In genomic region chr11:119793335-119793984, GRCh38 we compare ENCODE assay signal across 24 cellular contexts.
DNase-seq lines count a peak whose midpoint lies in the region; ATAC-seq, FAIRE-seq and TF ChIP-seq lines count a peak whose summit lies in the region.
"Had no signal": no experiment of that assay in that cellular context is flagged by ENCODE, and none has a peak within 500 bp of the region (broad histone marks: within the 10 kb centered on the region; RNA-seq: fewer than 3 reads in every experiment).

No MANE protein-coding gene starts in this region.

- in situ Hi-C loops in K562 (cut with MboI) (no loop called here), G401 (cut with HindIII; ENCODE audit: low sequenced_read_pairs) (no loop called here)

- 0 out of 3 replicates have a peak, but pooled peaks have one; percentile 40 for ATAC-seq in K562
- ATAC-seq: activated CD8-positive, alpha-beta T cell treated with anti-CD3 and anti-CD28 coated beads for 36 hours; GM12878; right cardiac atrium had no signal

- 0% methylated on average over 9 of the region's 10 CpGs for WGBS in K562 (ENCODE audit: insufficient coverage, low coverage, missing lambda C conversion rate)

- no TSS peak for BruUV-seq in K562 (replicated peaks; lab: Mats Ljungman, UMichigan)

- TF ChIP-seq POLR2A in K562 (conservative IDR thresholded peaks at IDR 0.05) (no peak), breast epithelium (IDR thresholded peaks at IDR 0.05) (no peak)

- peaks cover 0 to 5% of the 10 kb centered on the region in 2 experiments; a peak in 1 of 5 replicates for H3K4me1 ChIP-seq in K562 (replicated peaks in 1 of 2; ENCODE audit: control insufficient read depth in 2 of 2, insufficient read depth in 2 of 2, low read length in 2 of 2)
- H3K4me1 ChIP-seq in breast epithelium: no peaks in the 10 kb centered on the region
- H3K4me1 ChIP-seq: parathyroid adenoma had no signal

- H3K9ac ChIP-seq in K562 (ENCODE audit: insufficient read depth in 1 of 2, low read depth in 2 of 2, low read length in 2 of 2): no peak overlapping the region
- H3K9ac ChIP-seq: parathyroid adenoma had no signal

- FAIRE-seq in K562 (lab: Jason Lieb, UNC): no peak
- FAIRE-seq: frontal cortex, GM12878, islet of Langerhans had no signal

- no peak for TF ChIP-seq CTCF in K562 (IDR thresholded peaks at IDR 0.05 in 2 of 3, conservative IDR thresholded peaks at IDR 0.05 in 1 of 3; ENCODE audit: insufficient read depth in 2 of 3, low read depth in 1 of 3, low read length in 3 of 3)
- TF ChIP-seq CTCF in breast epithelium (IDR thresholded peaks at IDR 0.05): no peak

- H4K20me1 ChIP-seq in K562 (replicated peaks; ENCODE audit: control insufficient read depth, insufficient read depth, low read length): peaks cover 9% of the 10 kb centered on the region; the same call in 1 of the 2 replicates

- H2AFZ ChIP-seq in K562 (ENCODE audit: low read depth, low read length): no peak overlapping the region
- H2AFZ ChIP-seq: hepatocyte, parathyroid adenoma had no signal

- H3K4me3 ChIP-seq in K562 (no peak overlapping the region), breast epithelium (no peak overlapping the region)
- H3K4me3 ChIP-seq: GM12878, hepatocyte had no signal

- H3K27ac ChIP-seq in K562 (ENCODE audit: extremely low read depth, low read depth, low read length) (no peak overlapping the region), breast epithelium (no peak overlapping the region)
- H3K27ac ChIP-seq: 22Rv1, hepatocyte, parathyroid adenoma had no signal

- H3K27me3 ChIP-seq in K562 (ENCODE audit: control insufficient read depth in 2 of 2, insufficient read depth in 2 of 2, low read length in 2 of 2) (peaks cover 5 to 65% of the 10 kb centered on the region in 2 experiments; a peak in 4 of 5 replicates), breast epithelium (no peaks in the 10 kb centered on the region)
- H3K27me3 ChIP-seq: hepatocyte had no signal

- CTCF ChIA-PET in K562 (lab: Yijun Ruan, JAX; ENCODE audit: low intra/inter-chr PET ratio): no interaction called here

- peak; percentile 19 for DNase-seq in NCI-H82 (lab: John Stamatoyannopoulos, UW)
- no peak for DNase-seq in NCI-H82 treated with DMSO at 0.1 percent for 48 hours (lab: John Stamatoyannopoulos, UW; ENCODE audit: unreplicated experiment)
- no peak for DNase-seq in K562 (ENCODE audit: extremely low read depth in 1 of 4, low spot score in 3 of 4)
- DNase-seq in iris pigment epithelial cell (ENCODE audit: low read depth): peak; percentile 10
- DNase-seq in NCI-H345 (lab: John Stamatoyannopoulos, UW): no peak
- DNase-seq in stimulated activated naive CD4-positive, alpha-beta T cell treated with Interleukin-2 at 50 U/mL for 16 hours (lab: John Stamatoyannopoulos, UW): no peak
- DNase-seq in breast epithelium (ENCODE audit: low spot score in 2 of 2): no peak
- DNase-seq in G401 (ENCODE audit: low spot score): no peak
- DNase-seq: activated CD4-positive, CD25-positive, alpha-beta regulatory T cell treated with anti-CD3 and anti-CD28 coated beads, Interleukin-2, amount 50 U/mL, for 72 hours; activated CD8-positive, alpha-beta T cell treated with anti-CD3 and anti-CD28 coated beads for 36 hours; activated effector memory CD4-positive, alpha-beta T cell treated with Interleukin-2 at 50 U/mL for 16 hours; activated naive CD8-positive, alpha-beta T cell treated with anti-CD3 and anti-CD28 coated beads for 36 hours; activated T-cell treated with anti-CD3 and anti-CD28 coated beads for 4 hours; COR-L47; NCI-H510A; NK-92 treated with Interleukin-12 subunit alpha and Interleukin-12 subunit beta, amount 100 ng/mL, for 24 hours; right cardiac atrium; SHP77 treated with DMSO at 0.1 percent for 48 hours had no signal

- no peak for TF ChIP-seq RAD21 in K562 (CRISPR knock-in tag; conservative IDR thresholded peaks at IDR 0.05 in 1 of 2, IDR thresholded peaks at IDR 0.05 in 1 of 2)

- no peak overlapping the region for H3K4me2 ChIP-seq in K562 (ENCODE audit: insufficient read depth, low read length)
- H3K4me2 ChIP-seq: hepatocyte had no signal

- H3K36me3 ChIP-seq in K562 (ENCODE audit: control insufficient read depth, insufficient read depth, low read length) (no peaks in the 10 kb centered on the region), breast epithelium (no peaks in the 10 kb centered on the region)

- no peak for TF ChIP-seq EP300 in K562 (IDR thresholded peaks at IDR 0.05; ENCODE audit: low read length)

- H3K79me2 ChIP-seq in K562 (ENCODE audit: control insufficient read depth, insufficient read depth, low read length): no peaks in the 10 kb centered on the region
- H3K79me2 ChIP-seq: hepatocyte, parathyroid adenoma had no signal

- POLR2A ChIA-PET in K562 (lab: Yijun Ruan, JAX): interaction anchor here (0.6 to 1.7 kb wide), 2 partner anchors 14 to 71 kb away, joined by 3 to 7 read pairs; no protein-coding TSS in a partner anchor

- intact Hi-C loops in K562 (cut with micrococcal nuclease) (no loop called here), breast epithelium (cut with DNase I; ENCODE audit: low total_unique reads) (no loop called here)

- H3K9me1 ChIP-seq in K562 (ENCODE audit: control insufficient read depth, insufficient read depth, low read length): no peaks in the 10 kb centered on the region

- H3K9me3 ChIP-seq in K562 (replicated peaks; ENCODE audit: control insufficient read depth, insufficient read depth, low read depth, low read length) (no peaks in the 10 kb centered on the region), breast epithelium (no peaks in the 10 kb centered on the region)

TF ChIP-seq in K562, 482 proteins besides CTCF, POLR2A, EP300 and RAD21:
- TF ChIP-seq MYBL2 (IDR thresholded peaks at IDR 0.05; ENCODE audit: low read depth): no peak
- TF ChIP-seq MYBL2 (CRISPR knock-in tag; IDR thresholded peaks at IDR 0.05; ENCODE audit: borderline replicate concordance): no peak
- TF ChIP-seq EZH2 (IDR thresholded peaks at IDR 0.05; ENCODE audit: borderline replicate concordance, low read depth, low read length): no peak
- TF ChIP-seq ZNF699 (CRISPR knock-in tag; IDR thresholded peaks at IDR 0.05; ENCODE audit: insufficient replicate concordance): no peak
- TF ChIP-seq ID3 (CRISPR knock-in tag; IDR thresholded peaks at IDR 0.05): no peak
- TF ChIP-seq ID3 (tag; IDR thresholded peaks at IDR 0.05): no peak
- no peak for TF ChIP-seq SIRT6 (IDR thresholded peaks at IDR 0.05; ENCODE audit: low read depth, low read length)
- TF ChIP-seq ZNF134 (CRISPR knock-in tag; conservative IDR thresholded peaks at IDR 0.05): no peak
- no peak for TF ChIP-seq GATAD2A (IDR thresholded peaks at IDR 0.05)
- TF ChIP-seq RBM39 (optimal IDR thresholded peaks at IDR 0.05; ENCODE audit: low read depth, low read length): no peak
- TF ChIP-seq WHSC1 (IDR thresholded peaks at IDR 0.05; ENCODE audit: low read length): no peak
- no peak for TF ChIP-seq PURB (CRISPR knock-in tag; IDR thresholded peaks at IDR 0.05; ENCODE audit: low read depth)
- no peak for TF ChIP-seq ZNF165 (CRISPR knock-in tag; IDR thresholded peaks at IDR 0.05; ENCODE audit: borderline replicate concordance)
- no peak for TF ChIP-seq BRD9 (IDR thresholded peaks at IDR 0.05; ENCODE audit: low read depth, partially characterized antibody)
- no peak for TF ChIP-seq ETS1 (conservative IDR thresholded peaks at IDR 0.05; ENCODE audit: control insufficient read depth, low read depth, low read length)
- no peak for TF ChIP-seq HCFC1 (IDR thresholded peaks at IDR 0.05; ENCODE audit: low read depth, low read length)
- TF ChIP-seq POLR2AphosphoS5 (IDR thresholded peaks at IDR 0.05; ENCODE audit: control insufficient read depth, insufficient read depth, low read depth, low read length): no peak

Comparison
In these comparisons a context has a peak if more than half of its experiments do, and no peak if none do; other contexts are left out.
1. DNase-seq: peak in NCI-H82 (single experiment) and iris pigment epithelial cell (single experiment); none in NCI-H82 treated with DMSO at 0.1 percent for 48 hours (single experiment), K562 (0 of 4), NCI-H345 (single experiment), stimulated activated naive CD4-positive, alpha-beta T cell treated with Interleukin-2 at 50 U/mL for 16 hours (single experiment), breast epithelium (0 of 2) and G401 (single experiment).